In genomic region chr1:151504759-151505158, GRCh38 we compare ENCODE assay signal across 22 cellular contexts.
"Had no signal": no experiment of that assay in that cellular context is flagged by ENCODE, and none has a peak within 500 bp of the region (broad histone marks: within the 10 kb centered on the region; RNA-seq: fewer than 3 reads in every experiment).

No MANE protein-coding gene starts in this region.

- H3K27me3 ChIP-seq: MG63, SJSA1 had no signal

- ATAC-seq: HepG2 had no signal

- DNase-seq: IMR-90, KG1, MG63, NCI-H1092, NCI-H1105 treated with DMSO at 0.1 percent for 48 hours, NCI-H1417 treated with DMSO at 0.1 percent for 48 hours, NCI-H146, NCI-H1694 treated with DMSO at 0.1 percent for 48 hours, NCI-H1930, NCI-H2081, NCI-H2107, NCI-H345, NCI-H446 treated with DMSO at 0.1 percent for 48 hours, NCI-H510A treated with DMSO at 0.1 percent for 48 hours, NCI-H526, NCI-H82, Right ventricle myocardium superior, RPMI8226, SIG-M5 had no signal

- H3K9me3 ChIP-seq: MG63, SJSA1 had no signal

- H3K27ac ChIP-seq: SJSA1, SK-N-MC had no signal

- H3K4me3 ChIP-seq: MG63, SJSA1, SK-N-MC had no signal

- H3K36me3 ChIP-seq: MG63, SJSA1 had no signal
